In the genomic region with DNA sequence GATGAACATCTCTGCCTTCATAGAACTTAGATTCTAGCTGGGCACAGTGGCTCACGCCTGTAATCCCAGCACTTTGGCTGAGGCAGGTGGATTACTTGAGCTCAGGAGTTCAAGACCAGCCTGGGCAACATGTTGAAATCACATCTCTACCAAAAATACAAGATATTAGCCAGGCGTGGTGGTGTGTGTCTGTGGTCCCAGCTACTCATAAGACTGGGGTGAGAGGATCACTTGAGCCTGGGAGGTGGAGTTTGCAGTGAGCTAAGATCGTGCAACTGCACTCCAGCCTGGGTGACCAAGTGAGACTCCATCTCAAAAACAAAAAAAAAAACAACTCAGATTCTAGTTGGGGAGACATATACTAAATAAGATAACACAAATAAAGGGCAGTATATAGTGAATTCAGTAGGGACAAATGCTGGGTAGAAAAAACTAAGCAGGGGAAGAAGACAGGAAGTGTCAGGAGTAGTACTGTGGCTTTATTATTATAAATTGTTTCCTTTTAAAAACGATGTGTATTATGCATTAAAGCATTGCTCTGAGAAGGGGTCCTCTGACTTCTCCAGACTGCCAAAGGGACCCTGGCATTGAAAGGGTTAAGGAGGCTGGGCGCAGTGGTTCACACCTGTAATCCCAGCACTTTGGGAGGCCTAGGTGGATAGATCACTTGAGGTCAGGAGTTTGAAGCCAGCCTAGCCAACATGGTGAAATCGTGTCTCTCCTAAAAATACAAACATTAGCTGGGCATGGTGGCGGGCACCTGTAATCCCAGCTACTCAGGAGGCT, we compare ENCODE assay signal across 1 cellular context.
TF ChIP-seq lines count a peak whose summit lies in the region.

No MANE protein-coding gene starts in this region.

TF ChIP-seq in IMR-90, 13 proteins besides CTCF, POLR2A, EP300 and RAD21:
- TF ChIP-seq FOS (IDR thresholded peaks at IDR 0.05; ENCODE audit: low read depth, low read length), result no peak
- no peak for TF ChIP-seq RFX5 (IDR thresholded peaks at IDR 0.05; ENCODE audit: low read depth, low read length)
- no peak for TF ChIP-seq CEBPB (IDR thresholded peaks at IDR 0.05; ENCODE audit: low read depth, low read length)
